In the genomic region with DNA sequence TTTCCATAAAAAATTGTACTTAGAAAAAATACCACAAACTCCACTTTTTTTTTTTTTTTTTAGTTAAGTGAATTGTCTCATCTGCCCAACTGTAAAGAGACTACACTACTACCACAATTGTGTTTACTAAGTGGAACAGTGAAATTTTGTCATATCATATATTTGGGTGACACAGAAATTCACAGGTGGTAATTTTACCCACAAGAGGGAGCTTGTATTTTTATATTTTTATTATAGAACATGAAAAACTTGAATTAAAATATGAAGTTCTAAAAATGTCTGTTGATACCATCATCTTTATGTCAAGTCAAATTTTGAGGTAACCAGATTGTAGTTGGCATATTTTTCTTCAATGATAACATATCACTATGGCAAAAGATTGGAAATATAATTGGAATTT, we compare ENCODE assay signal across 1 cellular context.
TF ChIP-seq lines count a peak whose summit lies in the region.

No MANE protein-coding gene starts in this region.

TF ChIP-seq in IMR-90, 13 proteins besides CTCF, POLR2A, EP300 and RAD21 (continued from another document):
- TF ChIP-seq MAFK (IDR thresholded peaks at IDR 0.05; ENCODE audit: low read depth, low read length): no peak
- TF ChIP-seq RCOR1 (IDR thresholded peaks at IDR 0.05; ENCODE audit: insufficient replicate concordance, low read length): no peak
- TF ChIP-seq MXI1 (IDR thresholded peaks at IDR 0.05; ENCODE audit: borderline replicate concordance, low read depth, low read length): no peak
- TF ChIP-seq CHD1 (IDR thresholded peaks at IDR 0.05; ENCODE audit: low read depth, low read length): no peak
- TF ChIP-seq BHLHE40 (IDR thresholded peaks at IDR 0.05; ENCODE audit: low read depth, low read length): no peak
- TF ChIP-seq, protein P1, sequence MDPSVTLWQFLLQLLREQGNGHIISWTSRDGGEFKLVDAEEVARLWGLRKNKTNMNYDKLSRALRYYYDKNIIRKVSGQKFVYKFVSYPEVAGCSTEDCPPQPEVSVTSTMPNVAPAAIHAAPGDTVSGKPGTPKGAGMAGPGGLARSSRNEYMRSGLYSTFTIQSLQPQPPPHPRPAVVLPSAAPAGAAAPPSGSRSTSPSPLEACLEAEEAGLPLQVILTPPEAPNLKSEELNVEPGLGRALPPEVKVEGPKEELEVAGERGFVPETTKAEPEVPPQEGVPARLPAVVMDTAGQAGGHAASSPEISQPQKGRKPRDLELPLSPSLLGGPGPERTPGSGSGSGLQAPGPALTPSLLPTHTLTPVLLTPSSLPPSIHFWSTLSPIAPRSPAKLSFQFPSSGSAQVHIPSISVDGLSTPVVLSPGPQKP (IDR thresholded peaks at IDR 0.05; ENCODE audit: borderline replicate concordance, low read depth, low read length): no peak
- no peak for TF ChIP-seq SMC3 (IDR thresholded peaks at IDR 0.05; ENCODE audit: low read depth, low read length)
- no peak for TF ChIP-seq FOS (IDR thresholded peaks at IDR 0.05; ENCODE audit: low read depth, low read length)
- TF ChIP-seq MAZ (IDR thresholded peaks at IDR 0.05; ENCODE audit: borderline replicate concordance, low read depth, low read length): no peak
- no peak for TF ChIP-seq NFE2L2 (IDR thresholded peaks at IDR 0.05; ENCODE audit: low read depth, low read length)
- TF ChIP-seq RFX5 (IDR thresholded peaks at IDR 0.05; ENCODE audit: low read depth, low read length): no peak
- TF ChIP-seq CEBPB (IDR thresholded peaks at IDR 0.05; ENCODE audit: low read depth, low read length): no peak
TF ChIP-seq in IMR-90: peak in this region for 0.
